In genomic region chr3:10219737-10220136, GRCh38 we compare ENCODE assay signal across 1 cellular context.
TF ChIP-seq lines count a peak whose summit lies in the region.

No MANE protein-coding gene starts in this region.

TF ChIP-seq in H1, 55 proteins besides CTCF, POLR2A, EP300 and RAD21 (continued from another document):
- no peak for TF ChIP-seq GABPA (IDR thresholded peaks at IDR 0.05; ENCODE audit: borderline replicate concordance, insufficient read depth, low read length)
- no peak for TF ChIP-seq KDM5A (IDR thresholded peaks at IDR 0.05; ENCODE audit: low read length)
- no peak for TF ChIP-seq EGR1 (IDR thresholded peaks at IDR 0.05; ENCODE audit: borderline replicate concordance, low read depth, low read length)
- no peak for TF ChIP-seq TCF12 (IDR thresholded peaks at IDR 0.05; ENCODE audit: low read depth, low read length)
- no peak for TF ChIP-seq RXRA (IDR thresholded peaks at IDR 0.05; ENCODE audit: insufficient read depth, low read depth, low read length)
- no peak for TF ChIP-seq SRF (IDR thresholded peaks at IDR 0.05; ENCODE audit: low read depth, low read length)
- no peak for TF ChIP-seq JUND (IDR thresholded peaks at IDR 0.05; ENCODE audit: low read length)
- no peak for TF ChIP-seq RNF2 (IDR thresholded peaks at IDR 0.05; ENCODE audit: borderline replicate concordance, low read depth, low read length, missing control alignments, poor library complexity, severe bottlenecking)
- TF ChIP-seq ASH2L (IDR thresholded peaks at IDR 0.05; ENCODE audit: low read length): no peak
- TF ChIP-seq POU5F1 (IDR thresholded peaks at IDR 0.05; ENCODE audit: low read depth, low read length): no peak
- no peak for TF ChIP-seq CTBP2 (IDR thresholded peaks at IDR 0.05; ENCODE audit: borderline replicate concordance, insufficient read depth, insufficient read length, low read length)
- no peak for TF ChIP-seq SP2 (IDR thresholded peaks at IDR 0.05; ENCODE audit: low read length)
- TF ChIP-seq SAP30 (IDR thresholded peaks at IDR 0.05; ENCODE audit: insufficient read depth, insufficient replicate concordance, low read length): no peak
- TF ChIP-seq TAF1 (IDR thresholded peaks at IDR 0.05; ENCODE audit: low read depth, low read length): no peak
- TF ChIP-seq KDM4A (IDR thresholded peaks at IDR 0.05; ENCODE audit: low read depth, low read length, severe bottlenecking): no peak
- no peak for TF ChIP-seq BCL11A (IDR thresholded peaks at IDR 0.05; ENCODE audit: low read depth in 2 of 2, low read length in 2 of 2)
- TF ChIP-seq HDAC2 (IDR thresholded peaks at IDR 0.05; ENCODE audit: borderline replicate concordance in 1 of 2, low read depth in 2 of 2, low read length in 2 of 2): no peak
